ENCODE assay signal across 8 cellular contexts in genomic region chr17:7997186-7997585, GRCh38. TPM values are rescaled to one million over a fixed set of nuclear protein-coding genes. Genes with fewer than 3 reads are reported as not detected.
DNase-seq lines count a peak whose midpoint lies in the region; ATAC-seq and TF ChIP-seq lines count a peak whose summit lies in the region.
"Had no signal": no experiment of that assay in that cellular context is flagged by ENCODE, and none has a peak within 500 bp of the region (broad histone marks: within the 10 kb centered on the region; RNA-seq: fewer than 3 reads in every experiment).

No MANE protein-coding gene starts in this region.

- 0 out of 3 replicates have a peak, but pooled peaks have one; percentile 9 for TF ChIP-seq CTCF in GM12872 (IDR thresholded peaks at IDR 0.05; ENCODE audit: insufficient read depth, low read depth, low read length)
- peak; percentile 60 for TF ChIP-seq CTCF in kidney epithelial cell (IDR thresholded peaks at IDR 0.05; ENCODE audit: insufficient read depth, low read length, poor library complexity, severe bottlenecking)
- TF ChIP-seq CTCF in dorsolateral prefrontal cortex (IDR thresholded peaks at IDR 0.05 in 54 of 56, conservative IDR thresholded peaks at IDR 0.05 in 2 of 56; ENCODE audit: low read depth in 1 of 56, partially characterized antibody in 56 of 56): peak in 11 of 56 donors; percentile 7 to 31 (median 14)

- no peak overlapping the region for H3K27ac Mint-ChIP-seq in activated naive CD4-positive, alpha-beta T cell treated with anti-CD3 and anti-CD28 coated beads, Interleukin-2, amount 10 ng/mL, durations not matched to agents 7 days and 5 days

- ATAC-seq in GM18502 (IDR thresholded peaks at IDR 0.05; ENCODE audit: poor library complexity, unreplicated experiment): no peak

- H3K36me3 Mint-ChIP-seq in activated naive CD4-positive, alpha-beta T cell treated with anti-CD3 and anti-CD28 coated beads, Interleukin-2, amount 10 ng/mL, durations not matched to agents 7 days and 5 days: no peaks in the 10 kb centered on the region

- H3K4me3 ChIP-seq in kidney epithelial cell (ENCODE audit: low read depth, low read length): no peak overlapping the region
- H3K4me3 ChIP-seq in dorsolateral prefrontal cortex: no peak overlapping the region
- H3K4me3 ChIP-seq: upper lobe of left lung had no signal

- H3K36me3 ChIP-seq in kidney epithelial cell (ENCODE audit: control insufficient read depth, insufficient read depth, low read length): no peaks in the 10 kb centered on the region
- H3K36me3 ChIP-seq: upper lobe of left lung had no signal

- H3K27me3 Mint-ChIP-seq in activated naive CD4-positive, alpha-beta T cell treated with anti-CD3 and anti-CD28 coated beads, Interleukin-2, amount 10 ng/mL, durations not matched to agents 7 days and 5 days: peaks cover 68% of the 10 kb centered on the region

- H3K9me3 Mint-ChIP-seq in activated naive CD4-positive, alpha-beta T cell treated with anti-CD3 and anti-CD28 coated beads, Interleukin-2, amount 10 ng/mL, durations not matched to agents 7 days and 5 days: no peaks in the 10 kb centered on the region

- H3K27me3 ChIP-seq in kidney epithelial cell (ENCODE audit: control insufficient read depth, insufficient read depth, low read length) (peaks cover 4% of the 10 kb centered on the region), dorsolateral prefrontal cortex (peaks cover 0 to 35% (median 5%) of the 10 kb centered on the region in 45 donors)

- CTCF ChIA-PET in activated naive CD4-positive, alpha-beta T cell treated with anti-CD3 and anti-CD28 coated beads, Interleukin-2, amount 10 ng/mL, durations not matched to agents 7 days and 5 days (lab: Charles Lee): interaction anchor here (0.6 to 2.3 kb wide), 21 partner anchors 21 to 266 kb away, joined by 3 to 10 read pairs (median 3); partner anchors contain the start of genes KDM6B and NAA38

- DNase-seq in NCI-H2107 treated with DMSO at 0.1 percent for 48 hours (lab: John Stamatoyannopoulos, UW; ENCODE audit: unreplicated experiment): peak; percentile 62
- peak; percentile 73 for DNase-seq in activated naive CD4-positive, alpha-beta T cell treated with anti-CD3 and anti-CD28 coated beads, Interleukin-2, amount 10 ng/mL, durations not matched to agents 7 days and 5 days
- DNase-seq in kidney epithelial cell (ENCODE audit: low read depth): no peak
- DNase-seq in dorsolateral prefrontal cortex: no peak
- no peak for DNase-seq in GDM1 (lab: John Stamatoyannopoulos, UW)

- intact Hi-C loops in dorsolateral prefrontal cortex (cut with DNase I): no loop called here

- H3K4me3 Mint-ChIP-seq in activated naive CD4-positive, alpha-beta T cell treated with anti-CD3 and anti-CD28 coated beads, Interleukin-2, amount 10 ng/mL, durations not matched to agents 7 days and 5 days: no peak overlapping the region

- no peak overlapping the region for H3K27ac ChIP-seq in dorsolateral prefrontal cortex
- H3K27ac ChIP-seq: upper lobe of left lung had no signal

- peaks cover 14% of the 10 kb centered on the region for H3K4me1 Mint-ChIP-seq in activated naive CD4-positive, alpha-beta T cell treated with anti-CD3 and anti-CD28 coated beads, Interleukin-2, amount 10 ng/mL, durations not matched to agents 7 days and 5 days

RNA-seq across cellular contexts. Expression of gene GUCY2D, which starts 5.2 kb away (rescaled TPM):
- total RNA-seq in kidney epithelial cell (0.07 TPM in 1 of 2 replicates, not detected in the other), dorsolateral prefrontal cortex (1 to 10 TPM in 28 of 120 experiments, under 1 TPM in 56, not detected in 36; 0.13 to 2.8 (median 0.83) TPM)

RNA-seq across cellular contexts. Expression of gene ALOX15B, which starts 41.7 kb away (rescaled TPM):
- 0.29 TPM in 1 of 2 replicates, not detected in the other for total RNA-seq in kidney epithelial cell
- 1 to 10 TPM in 90 of 120 experiments, under 1 TPM in 29, not detected in 1; 0.29 to 6.8 (median 2.0) TPM for total RNA-seq in dorsolateral prefrontal cortex

Comparison
In these comparisons a context has a peak if more than half of its experiments do, and no peak if none do; other contexts are left out.
1. DNase-seq: peak in NCI-H2107 treated with DMSO at 0.1 percent for 48 hours (single experiment) and activated naive CD4-positive, alpha-beta T cell treated with anti-CD3 and anti-CD28 coated beads, Interleukin-2, amount 10 ng/mL, durations not matched to agents 7 days and 5 days (single experiment); none in kidney epithelial cell (single experiment), dorsolateral prefrontal cortex (0 of 10) and GDM1 (single experiment).